In genomic region chr9:117035546-117035945, GRCh38 we compare ENCODE assay signal across 2 cellular contexts.
"Had no signal": no experiment of that assay in that cellular context is flagged by ENCODE, and none has a peak within 500 bp of the region (broad histone marks: within the 10 kb centered on the region; RNA-seq: fewer than 3 reads in every experiment).

No MANE protein-coding gene starts in this region.

- DNase-seq: GOT3, HFFc6 had no signal
